In genomic region chr10:97748116-97748515, GRCh38 we compare ENCODE assay signal across 33 cellular contexts. TPM values are rescaled to one million over a fixed set of nuclear protein-coding genes. Genes with fewer than 3 reads are reported as not detected.
"Had no signal": no experiment of that assay in that cellular context is flagged by ENCODE, and none has a peak within 500 bp of the region (broad histone marks: within the 10 kb centered on the region; RNA-seq: fewer than 3 reads in every experiment).

No MANE protein-coding gene starts in this region.

- H3K27me3 Mint-ChIP-seq: activated CD4-positive, alpha-beta T cell treated with anti-CD3 and anti-CD28 coated beads, Interleukin-2, amount 10 ng/mL, durations not matched to agents 24 days and 14 days; activated naive CD4-positive, alpha-beta T cell treated with anti-CD3 and anti-CD28 coated beads, Interleukin-2, amount 50 U/mL, for 24 hours; activated naive CD8-positive, alpha-beta T cell treated with anti-CD3 and anti-CD28 coated beads, Interleukin-2, amount 10 ng/mL, durations not matched to agents 7 days and 5 days; activated T-cell treated with anti-CD3 and anti-CD28 coated beads, Interleukin-2, amount 50 U/mL, for 24 hours had no signal

- H3K27ac Mint-ChIP-seq: activated CD4-positive, alpha-beta T cell treated with anti-CD3 and anti-CD28 coated beads, Interleukin-2, amount 10 ng/mL, durations not matched to agents 24 days and 14 days; activated CD8-positive, alpha-beta T cell treated with anti-CD3 and anti-CD28 coated beads, Interleukin-2, amount 10 ng/mL, durations not matched to agents 7 days and 5 days; activated naive CD4-positive, alpha-beta T cell treated with anti-CD3 and anti-CD28 coated beads, Interleukin-2, amount 50 U/mL, for 24 hours; activated naive CD8-positive, alpha-beta T cell treated with anti-CD3 and anti-CD28 coated beads, Interleukin-2, amount 10 ng/mL, durations not matched to agents 7 days and 5 days; activated T-cell treated with anti-CD3 and anti-CD28 coated beads, Interleukin-2, amount 50 U/mL, for 24 hours; activated T-helper 2 cell treated with anti-CD3 and anti-CD28 coated beads, Interferon-gamma antibody, Interleukin-2, Interleukin-4, amounts not matched to agents 10 μg/mL and 5 μg/mL and 100 μg/mL, durations not matched to agents 14 hours and 24 hours and 36 hours; T-helper 2 cell treated with Interferon-gamma antibody and Interleukin-4, amounts not matched to agents 5 μg/mL and 100 μg/mL, for 36 hours had no signal

- H3K4me3 Mint-ChIP-seq: activated CD4-positive, alpha-beta T cell treated with anti-CD3 and anti-CD28 coated beads, Interleukin-2, amount 10 ng/mL, durations not matched to agents 24 days and 14 days; activated CD8-positive, alpha-beta T cell treated with anti-CD3 and anti-CD28 coated beads, Interleukin-2, amount 10 ng/mL, durations not matched to agents 7 days and 5 days; activated naive CD4-positive, alpha-beta T cell treated with anti-CD3 and anti-CD28 coated beads, Interleukin-2, amount 50 U/mL, for 24 hours; activated naive CD8-positive, alpha-beta T cell treated with anti-CD3 and anti-CD28 coated beads, Interleukin-2, amount 10 ng/mL, durations not matched to agents 7 days and 5 days; activated T-cell treated with anti-CD3 and anti-CD28 coated beads, Interleukin-2, amount 50 U/mL, for 24 hours; T-helper 2 cell treated with Interferon-gamma antibody and Interleukin-4, amounts not matched to agents 5 μg/mL and 100 μg/mL, for 36 hours had no signal

- H3K9me3 ChIP-seq: body of pancreas, breast epithelium, MG63, SJSA1 had no signal

- ATAC-seq: activated CD8-positive, alpha-beta T cell treated with anti-CD3 and anti-CD28 coated beads, Interleukin-2, amount 10 ng/mL, durations not matched to agents 7 days and 5 days; body of pancreas; Panc1 had no signal

- DNase-seq: activated CD4-positive, alpha-beta T cell treated with anti-CD3 and anti-CD28 coated beads, Interleukin-2, amount 10 ng/mL, durations not matched to agents 24 days and 14 days; activated CD4-positive, alpha-beta T cell treated with anti-CD3 and anti-CD28 coated beads, Interleukin-2, amount 50 U/mL, for 4 hours; activated CD8-positive, alpha-beta T cell treated with anti-CD3 and anti-CD28 coated beads, Interleukin-2, amount 10 ng/mL, durations not matched to agents 7 days and 5 days; activated gamma-delta T cell; activated naive CD4-positive, alpha-beta T cell treated with Interleukin-2 at 50 U/mL for 16 hours; activated naive CD8-positive, alpha-beta T cell treated with anti-CD3 and anti-CD28 coated beads, Interleukin-2, amount 10 ng/mL, durations not matched to agents 7 days and 5 days; activated T-cell treated with anti-CD3 and anti-CD28 coated beads, Interleukin-2, amount 50 U/mL, for 24 hours; body of pancreas; caudate nucleus; cerebellar nuclear complex; Kasumi-1; KBM-7; MG63; NCI-H1048; NCI-H1105 treated with DMSO at 0.1 percent for 48 hours; NCI-H1436; NCI-H1694; NCI-H1930; NCI-H2081 treated with DMSO at 0.1 percent for 48 hours; NCI-H226; NCI-H446 treated with DMSO at 0.1 percent for 48 hours; NCI-H524; NCI-H69; NCI-H82; SHP77 treated with DMSO at 0.1 percent for 48 hours had no signal

RNA-seq across cellular contexts. Expression of gene SFRP5, which starts 23.7 kb away (rescaled TPM):
- total RNA-seq: activated CD4-positive, alpha-beta T cell treated with anti-CD3 and anti-CD28 coated beads, Interleukin-2, amount 10 ng/mL, durations not matched to agents 24 days and 14 days; activated T-helper 2 cell treated with anti-CD3 and anti-CD28 coated beads, Interferon-gamma antibody, Interleukin-2, Interleukin-4, amounts not matched to agents 10 μg/mL and 5 μg/mL and 100 μg/mL, durations not matched to agents 14 hours and 24 hours and 36 hours; RPMI7951; SJSA1; T-helper 1 cell treated with Interleukin-12 subunit alpha and Interleukin-12 subunit beta and Interleukin-4 antibody, amounts not matched to agents 30 ng/mL and 1 ng/mL, for 36 hours had no signal
